In genomic region chr9:78030553-78031270, GRCh38 we compare ENCODE assay signal across 1 cellular context.
TF ChIP-seq lines count a peak whose summit lies in the region.

No MANE protein-coding gene starts in this region.

TF ChIP-seq in HepG2, 621 proteins besides CTCF, POLR2A, EP300 and RAD21 (continued from another document and continues in another):
- TF ChIP-seq CREBL2 (CRISPR knock-in tag; IDR thresholded peaks at IDR 0.05; ENCODE audit: borderline replicate concordance), result no peak
- peak; percentile 53; the same call in 1 of the 2 replicates for TF ChIP-seq MTA1 (CRISPR knock-in tag; IDR thresholded peaks at IDR 0.05; ENCODE audit: borderline replicate concordance)
- no peak for TF ChIP-seq ZNF20 (CRISPR knock-in tag; IDR thresholded peaks at IDR 0.05)
- peak; percentile 49; the same call in 1 of the 2 replicates for TF ChIP-seq MAF1 (CRISPR knock-in tag; IDR thresholded peaks at IDR 0.05; ENCODE audit: borderline replicate concordance)
- peak; percentile 56 for TF ChIP-seq AGO1 (IDR thresholded peaks at IDR 0.05; ENCODE audit: low read depth, low read length, poor library complexity, severe bottlenecking)
- peak; percentile 24; the same call in 1 of the 2 replicates for TF ChIP-seq MAX (IDR thresholded peaks at IDR 0.05)
- TF ChIP-seq PRMT3 (CRISPR knock-in tag; IDR thresholded peaks at IDR 0.05; ENCODE audit: borderline replicate concordance, low read depth), result no peak
- no peak for TF ChIP-seq ATRX (CRISPR knock-in tag; IDR thresholded peaks at IDR 0.05; ENCODE audit: borderline replicate concordance)
- TF ChIP-seq, protein P1, sequence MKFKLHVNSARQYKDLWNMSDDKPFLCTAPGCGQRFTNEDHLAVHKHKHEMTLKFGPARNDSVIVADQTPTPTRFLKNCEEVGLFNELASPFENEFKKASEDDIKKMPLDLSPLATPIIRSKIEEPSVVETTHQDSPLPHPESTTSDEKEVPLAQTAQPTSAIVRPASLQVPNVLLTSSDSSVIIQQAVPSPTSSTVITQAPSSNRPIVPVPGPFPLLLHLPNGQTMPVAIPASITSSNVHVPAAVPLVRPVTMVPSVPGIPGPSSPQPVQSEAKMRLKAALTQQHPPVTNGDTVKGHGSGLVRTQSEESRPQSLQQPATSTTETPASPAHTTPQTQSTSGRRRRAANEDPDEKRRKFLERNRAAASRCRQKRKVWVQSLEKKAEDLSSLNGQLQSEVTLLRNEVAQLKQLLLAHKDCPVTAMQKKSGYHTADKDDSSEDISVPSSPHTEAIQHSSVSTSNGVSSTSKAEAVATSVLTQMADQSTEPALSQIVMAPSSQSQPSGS (CRISPR knock-in tag; IDR thresholded peaks at IDR 0.05), result no peak
- no peak for TF ChIP-seq IKZF4 (CRISPR knock-in tag; IDR thresholded peaks at IDR 0.05; ENCODE audit: borderline replicate concordance, low read depth, not compliant biosample characterization)
- no peak for TF ChIP-seq ZNF446 (CRISPR knock-in tag; IDR thresholded peaks at IDR 0.05)
- TF ChIP-seq CCDC6 (CRISPR knock-in tag; IDR thresholded peaks at IDR 0.05), result peak; percentile 13; the same call in 1 of the 2 replicates
- no peak for TF ChIP-seq EHMT2 (IDR thresholded peaks at IDR 0.05; ENCODE audit: borderline replicate concordance, low read depth, low read length)
- TF ChIP-seq ZNF616 (CRISPR knock-in tag; IDR thresholded peaks at IDR 0.05; ENCODE audit: low read depth), result 0 out of 2 replicates have a peak, but pooled peaks have one; percentile 39
- no peak for TF ChIP-seq SMAD9 (CRISPR knock-in tag; IDR thresholded peaks at IDR 0.05)
- TF ChIP-seq, protein P2, sequence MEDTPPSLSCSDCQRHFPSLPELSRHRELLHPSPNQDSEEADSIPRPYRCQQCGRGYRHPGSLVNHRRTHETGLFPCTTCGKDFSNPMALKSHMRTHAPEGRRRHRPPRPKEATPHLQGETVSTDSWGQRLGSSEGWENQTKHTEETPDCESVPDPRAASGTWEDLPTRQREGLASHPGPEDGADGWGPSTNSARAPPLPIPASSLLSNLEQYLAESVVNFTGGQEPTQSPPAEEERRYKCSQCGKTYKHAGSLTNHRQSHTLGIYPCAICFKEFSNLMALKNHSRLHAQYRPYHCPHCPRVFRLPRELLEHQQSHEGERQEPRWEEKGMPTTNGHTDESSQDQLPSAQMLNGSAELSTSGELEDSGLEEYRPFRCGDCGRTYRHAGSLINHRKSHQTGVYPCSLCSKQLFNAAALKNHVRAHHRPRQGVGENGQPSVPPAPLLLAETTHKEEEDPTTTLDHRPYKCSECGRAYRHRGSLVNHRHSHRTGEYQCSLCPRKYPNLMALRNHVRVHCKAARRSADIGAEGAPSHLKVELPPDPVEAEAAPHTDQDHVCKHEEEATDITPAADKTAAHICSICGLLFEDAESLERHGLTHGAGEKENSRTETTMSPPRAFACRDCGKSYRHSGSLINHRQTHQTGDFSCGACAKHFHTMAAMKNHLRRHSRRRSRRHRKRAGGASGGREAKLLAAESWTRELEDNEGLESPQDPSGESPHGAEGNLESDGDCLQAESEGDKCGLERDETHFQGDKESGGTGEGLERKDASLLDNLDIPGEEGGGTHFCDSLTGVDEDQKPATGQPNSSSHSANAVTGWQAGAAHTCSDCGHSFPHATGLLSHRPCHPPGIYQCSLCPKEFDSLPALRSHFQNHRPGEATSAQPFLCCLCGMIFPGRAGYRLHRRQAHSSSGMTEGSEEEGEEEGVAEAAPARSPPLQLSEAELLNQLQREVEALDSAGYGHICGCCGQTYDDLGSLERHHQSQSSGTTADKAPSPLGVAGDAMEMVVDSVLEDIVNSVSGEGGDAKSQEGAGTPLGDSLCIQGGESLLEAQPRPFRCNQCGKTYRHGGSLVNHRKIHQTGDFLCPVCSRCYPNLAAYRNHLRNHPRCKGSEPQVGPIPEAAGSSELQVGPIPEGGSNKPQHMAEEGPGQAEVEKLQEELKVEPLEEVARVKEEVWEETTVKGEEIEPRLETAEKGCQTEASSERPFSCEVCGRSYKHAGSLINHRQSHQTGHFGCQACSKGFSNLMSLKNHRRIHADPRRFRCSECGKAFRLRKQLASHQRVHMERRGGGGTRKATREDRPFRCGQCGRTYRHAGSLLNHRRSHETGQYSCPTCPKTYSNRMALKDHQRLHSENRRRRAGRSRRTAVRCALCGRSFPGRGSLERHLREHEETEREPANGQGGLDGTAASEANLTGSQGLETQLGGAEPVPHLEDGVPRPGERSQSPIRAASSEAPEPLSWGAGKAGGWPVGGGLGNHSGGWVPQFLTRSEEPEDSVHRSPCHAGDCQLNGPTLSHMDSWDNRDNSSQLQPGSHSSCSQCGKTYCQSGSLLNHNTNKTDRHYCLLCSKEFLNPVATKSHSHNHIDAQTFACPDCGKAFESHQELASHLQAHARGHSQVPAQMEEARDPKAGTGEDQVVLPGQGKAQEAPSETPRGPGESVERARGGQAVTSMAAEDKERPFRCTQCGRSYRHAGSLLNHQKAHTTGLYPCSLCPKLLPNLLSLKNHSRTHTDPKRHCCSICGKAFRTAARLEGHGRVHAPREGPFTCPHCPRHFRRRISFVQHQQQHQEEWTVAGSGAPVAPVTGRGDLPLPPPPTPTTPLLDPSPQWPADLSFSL (CRISPR knock-in tag; IDR thresholded peaks at IDR 0.05), result peak; percentile 98
- peak; percentile 57; the same call in 1 of the 2 replicates for TF ChIP-seq ARID4A (CRISPR knock-in tag; IDR thresholded peaks at IDR 0.05; ENCODE audit: borderline replicate concordance)
- TF ChIP-seq, protein P3, sequence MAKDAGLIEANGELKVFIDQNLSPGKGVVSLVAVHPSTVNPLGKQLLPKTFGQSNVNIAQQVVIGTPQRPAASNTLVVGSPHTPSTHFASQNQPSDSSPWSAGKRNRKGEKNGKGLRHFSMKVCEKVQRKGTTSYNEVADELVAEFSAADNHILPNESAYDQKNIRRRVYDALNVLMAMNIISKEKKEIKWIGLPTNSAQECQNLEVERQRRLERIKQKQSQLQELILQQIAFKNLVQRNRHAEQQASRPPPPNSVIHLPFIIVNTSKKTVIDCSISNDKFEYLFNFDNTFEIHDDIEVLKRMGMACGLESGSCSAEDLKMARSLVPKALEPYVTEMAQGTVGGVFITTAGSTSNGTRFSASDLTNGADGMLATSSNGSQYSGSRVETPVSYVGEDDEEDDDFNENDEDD (CRISPR knock-in tag; IDR thresholded peaks at IDR 0.05; ENCODE audit: borderline replicate concordance), result no peak
- TF ChIP-seq SMARCC2 (IDR thresholded peaks at IDR 0.05), result no peak
- no peak for TF ChIP-seq ZFP36L1 (CRISPR knock-in tag; IDR thresholded peaks at IDR 0.05)
- TF ChIP-seq SIX1 (CRISPR knock-in tag; IDR thresholded peaks at IDR 0.05; ENCODE audit: borderline replicate concordance), result no peak
- TF ChIP-seq HDAC1 (CRISPR knock-in tag; IDR thresholded peaks at IDR 0.05), result peak; percentile 36; the same call in 1 of the 2 replicates
- no peak for TF ChIP-seq ZSCAN12 (CRISPR knock-in tag; IDR thresholded peaks at IDR 0.05)
- no peak for TF ChIP-seq ZBTB8A (CRISPR knock-in tag; IDR thresholded peaks at IDR 0.05; ENCODE audit: borderline replicate concordance, low read depth)
- no peak for TF ChIP-seq HNF4G (IDR thresholded peaks at IDR 0.05; ENCODE audit: borderline replicate concordance, low read depth, low read length)
- no peak for TF ChIP-seq HNF4G (CRISPR knock-in tag; IDR thresholded peaks at IDR 0.05; ENCODE audit: borderline replicate concordance, low read depth)
- TF ChIP-seq SRY (CRISPR knock-in tag; IDR thresholded peaks at IDR 0.05), result no peak
- peak; percentile 55 for TF ChIP-seq ZFX (CRISPR knock-in tag; IDR thresholded peaks at IDR 0.05; ENCODE audit: low read depth)
- TF ChIP-seq, protein P4, sequence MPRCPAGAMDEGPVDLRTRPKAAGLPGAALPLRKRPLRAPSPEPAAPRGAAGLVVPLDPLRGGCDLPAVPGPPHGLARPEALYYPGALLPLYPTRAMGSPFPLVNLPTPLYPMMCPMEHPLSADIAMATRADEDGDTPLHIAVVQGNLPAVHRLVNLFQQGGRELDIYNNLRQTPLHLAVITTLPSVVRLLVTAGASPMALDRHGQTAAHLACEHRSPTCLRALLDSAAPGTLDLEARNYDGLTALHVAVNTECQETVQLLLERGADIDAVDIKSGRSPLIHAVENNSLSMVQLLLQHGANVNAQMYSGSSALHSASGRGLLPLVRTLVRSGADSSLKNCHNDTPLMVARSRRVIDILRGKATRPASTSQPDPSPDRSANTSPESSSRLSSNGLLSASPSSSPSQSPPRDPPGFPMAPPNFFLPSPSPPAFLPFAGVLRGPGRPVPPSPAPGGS (CRISPR knock-in tag; IDR thresholded peaks at IDR 0.05), result peak; percentile 19; the same call in 1 of the 2 replicates
- TF ChIP-seq, protein P5, sequence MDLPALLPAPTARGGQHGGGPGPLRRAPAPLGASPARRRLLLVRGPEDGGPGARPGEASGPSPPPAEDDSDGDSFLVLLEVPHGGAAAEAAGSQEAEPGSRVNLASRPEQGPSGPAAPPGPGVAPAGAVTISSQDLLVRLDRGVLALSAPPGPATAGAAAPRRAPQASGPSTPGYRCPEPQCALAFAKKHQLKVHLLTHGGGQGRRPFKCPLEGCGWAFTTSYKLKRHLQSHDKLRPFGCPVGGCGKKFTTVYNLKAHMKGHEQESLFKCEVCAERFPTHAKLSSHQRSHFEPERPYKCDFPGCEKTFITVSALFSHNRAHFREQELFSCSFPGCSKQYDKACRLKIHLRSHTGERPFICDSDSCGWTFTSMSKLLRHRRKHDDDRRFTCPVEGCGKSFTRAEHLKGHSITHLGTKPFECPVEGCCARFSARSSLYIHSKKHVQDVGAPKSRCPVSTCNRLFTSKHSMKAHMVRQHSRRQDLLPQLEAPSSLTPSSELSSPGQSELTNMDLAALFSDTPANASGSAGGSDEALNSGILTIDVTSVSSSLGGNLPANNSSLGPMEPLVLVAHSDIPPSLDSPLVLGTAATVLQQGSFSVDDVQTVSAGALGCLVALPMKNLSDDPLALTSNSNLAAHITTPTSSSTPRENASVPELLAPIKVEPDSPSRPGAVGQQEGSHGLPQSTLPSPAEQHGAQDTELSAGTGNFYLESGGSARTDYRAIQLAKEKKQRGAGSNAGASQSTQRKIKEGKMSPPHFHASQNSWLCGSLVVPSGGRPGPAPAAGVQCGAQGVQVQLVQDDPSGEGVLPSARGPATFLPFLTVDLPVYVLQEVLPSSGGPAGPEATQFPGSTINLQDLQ (CRISPR knock-in tag; IDR thresholded peaks at IDR 0.05), result no peak
- no peak for TF ChIP-seq PHF21A (CRISPR knock-in tag; IDR thresholded peaks at IDR 0.05)
- TF ChIP-seq ZBTB34 (CRISPR knock-in tag; IDR thresholded peaks at IDR 0.05), result no peak
- TF ChIP-seq GLI4 (CRISPR knock-in tag; IDR thresholded peaks at IDR 0.05; ENCODE audit: borderline replicate concordance), result no peak
- TF ChIP-seq HNRNPK (IDR thresholded peaks at IDR 0.05; ENCODE audit: low read depth, low read length, poor library complexity, severe bottlenecking), result peak; percentile 20
- TF ChIP-seq ZNF770 (CRISPR knock-in tag; IDR thresholded peaks at IDR 0.05), result peak; percentile 66; the same call in 1 of the 2 replicates
